In genomic region chr1:55448261-55448660, GRCh38 we compare ENCODE assay signal across 21 cellular contexts.
"Had no signal": no experiment of that assay in that cellular context is flagged by ENCODE, and none has a peak within 500 bp of the region (broad histone marks: within the 10 kb centered on the region; RNA-seq: fewer than 3 reads in every experiment).

No MANE protein-coding gene starts in this region.

- H3K4me2 ChIP-seq: hepatocyte, neural progenitor cell had no signal

- H3K36me3 ChIP-seq: left lung, neural progenitor cell, upper lobe of right lung had no signal

- H3K4me3 Mint-ChIP-seq: activated naive CD8-positive, alpha-beta T cell treated with anti-CD3 and anti-CD28 coated beads, Interleukin-2, amount 10 ng/mL, durations not matched to agents 7 days and 5 days; activated T-cell treated with anti-CD3 and anti-CD28 coated beads, Interleukin-2, amount 50 U/mL, for 4 hours; mesothelial cell of epicardium; naive thymus-derived CD8-positive, alpha-beta T cell; neural progenitor cell; WTC11 had no signal

- H3K9me3 ChIP-seq: left lung, upper lobe of right lung had no signal

- FAIRE-seq: bronchial epithelial cell had no signal

- H3K27me3 ChIP-seq: hepatocyte, left lung, neural progenitor cell, upper lobe of right lung had no signal

- H3K4me3 ChIP-seq: hepatocyte, left lung, neural progenitor cell, upper lobe of right lung had no signal

- H3K36me3 Mint-ChIP-seq: activated naive CD8-positive, alpha-beta T cell treated with anti-CD3 and anti-CD28 coated beads, Interleukin-2, amount 10 ng/mL, durations not matched to agents 7 days and 5 days; mesothelial cell of epicardium; WTC11 had no signal

- ATAC-seq: activated T-cell treated with anti-CD3 and anti-CD28 coated beads, Interleukin-2, amount 50 U/mL, for 4 hours; naive thymus-derived CD8-positive, alpha-beta T cell; sciatic nerve; upper lobe of right lung; WTC11 had no signal

- H3K27ac Mint-ChIP-seq: activated naive CD8-positive, alpha-beta T cell treated with anti-CD3 and anti-CD28 coated beads, Interleukin-2, amount 10 ng/mL, durations not matched to agents 7 days and 5 days; activated T-helper 2 cell treated with anti-CD3 and anti-CD28 coated beads, Interferon-gamma antibody, Interleukin-2, Interleukin-4, amounts not matched to agents 10 μg/mL and 5 μg/mL and 100 μg/mL, durations not matched to agents 14 hours and 24 hours and 36 hours; mesothelial cell of epicardium; naive thymus-derived CD8-positive, alpha-beta T cell; neural progenitor cell; WTC11 had no signal

- H3K4me1 Mint-ChIP-seq: naive thymus-derived CD8-positive, alpha-beta T cell; neural progenitor cell; WTC11 had no signal

- H3K27ac ChIP-seq: hepatocyte, left lung, neural progenitor cell, upper lobe of right lung had no signal

- H3K79me2 ChIP-seq: hepatocyte had no signal

- DNase-seq: activated CD4-positive, alpha-beta T cell treated with anti-CD3 and anti-CD28 coated beads, Interleukin-2, amount 50 U/mL, for 48 hours; activated CD8-positive, alpha-beta memory T cell treated with anti-CD3 and anti-CD28 coated beads, Interleukin-2, amount 50 U/mL, for 48 hours; activated naive CD4-positive, alpha-beta T cell treated with Interleukin-2 at 50 U/mL for 16 hours; activated naive CD8-positive, alpha-beta T cell treated with anti-CD3 and anti-CD28 coated beads, Interleukin-2, amount 10 ng/mL, durations not matched to agents 7 days and 5 days; activated T-cell treated with anti-CD3 and anti-CD28 coated beads, Interleukin-2, amount 50 U/mL, for 4 hours; amygdala; foreskin melanocyte; kidney glomerular epithelial cell; left lung; naive thymus-derived CD8-positive, alpha-beta T cell; stimulated activated CD4-positive, alpha-beta T cell treated with anti-CD3 and anti-CD28 coated beads, Interleukin-2, amount 100 ng/mL, for 48 hours; stimulated activated naive CD4-positive, alpha-beta T cell treated with Interleukin-2 at 50 U/mL for 16 hours; T-helper 9 cell; upper lobe of right lung had no signal

- H2AFZ ChIP-seq: hepatocyte, neural progenitor cell had no signal

- H3K4me1 ChIP-seq: neural progenitor cell, upper lobe of right lung had no signal

- H3K9ac ChIP-seq: neural progenitor cell had no signal

- H3K9me3 Mint-ChIP-seq: activated naive CD8-positive, alpha-beta T cell treated with anti-CD3 and anti-CD28 coated beads, Interleukin-2, amount 10 ng/mL, durations not matched to agents 7 days and 5 days; activated T-cell treated with anti-CD3 and anti-CD28 coated beads, Interleukin-2, amount 50 U/mL, for 4 hours; activated T-helper 2 cell treated with anti-CD3 and anti-CD28 coated beads, Interferon-gamma antibody, Interleukin-2, Interleukin-4, amounts not matched to agents 10 μg/mL and 5 μg/mL and 100 μg/mL, durations not matched to agents 14 hours and 24 hours and 36 hours had no signal
